30 cellular contexts compared by ENCODE assay signal in the genomic region with DNA sequence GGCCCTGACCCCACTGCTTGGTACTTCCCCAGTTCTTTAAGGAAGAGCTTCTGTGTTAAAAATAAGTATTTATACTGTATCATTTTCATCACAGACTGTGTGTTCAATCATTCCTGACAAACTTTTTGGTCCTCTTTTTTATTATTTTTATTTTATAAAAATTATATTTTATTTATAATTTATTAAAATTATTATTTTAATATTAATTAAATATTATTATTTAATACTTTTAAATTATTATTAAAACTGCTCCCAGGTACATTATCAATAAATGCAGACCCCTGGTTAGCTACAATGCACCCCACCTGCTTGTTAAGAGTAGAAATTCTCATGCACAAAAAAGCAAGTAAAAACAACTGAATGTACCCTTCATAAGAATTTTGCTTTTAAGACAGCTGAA.
"Had no signal": no experiment of that assay in that cellular context is flagged by ENCODE, and none has a peak within 500 bp of the region (broad histone marks: within the 10 kb centered on the region; RNA-seq: fewer than 3 reads in every experiment).

No MANE protein-coding gene starts in this region.

- H3K27ac ChIP-seq: colonic mucosa, epithelial cell of prostate, gastrocnemius medialis, left lung, prostate gland, right atrium auricular region, suprapubic skin, vagina had no signal

- H3K9me3 Mint-ChIP-seq: dendritic cell treated with granulocyte-macrophage colony-stimulating factor and Interleukin-4, amounts not matched to agents 40 ng/mL and 50 ng/mL, for 4 days; endodermal cell; mesothelial cell of epicardium; naive B cell; nephron; stimulated activated naive CD8-positive, alpha-beta T cell treated with anti-CD3 and anti-CD28 coated beads, Interleukin-15, amount 100 ng/mL, for 72 hours had no signal

- H3K4me1 Mint-ChIP-seq: naive B cell; stimulated activated naive CD8-positive, alpha-beta T cell treated with anti-CD3 and anti-CD28 coated beads, Interleukin-15, amount 100 ng/mL, for 72 hours had no signal

- H3K27ac Mint-ChIP-seq: dendritic cell treated with granulocyte-macrophage colony-stimulating factor and Interleukin-4, amounts not matched to agents 40 ng/mL and 50 ng/mL, for 4 days; naive B cell; stimulated activated naive CD8-positive, alpha-beta T cell treated with anti-CD3 and anti-CD28 coated beads, Interleukin-15, amount 100 ng/mL, for 72 hours had no signal

- H3K36me3 Mint-ChIP-seq: naive B cell had no signal

- H3K27me3 ChIP-seq: colonic mucosa, gastrocnemius medialis, left lung, right atrium auricular region, suprapubic skin, thyroid gland, vagina had no signal

- DNase-seq: colonic mucosa; effector CD8-positive, alpha-beta T cell; endodermal cell; foreskin fibroblast; gastrocnemius medialis; head of caudate nucleus; left cardiac atrium; left lung; mesenchymal stem cell; mucosa of descending colon; naive B cell; stimulated activated CD4-positive, alpha-beta T cell treated with anti-CD3 and anti-CD28 coated beads, Interleukin-12 subunit alpha, Interleukin-12 subunit beta, amount 100 ng/mL, for 4 hours; stimulated activated CD4-positive, alpha-beta T cell treated with anti-CD3 and anti-CD28 coated beads, Interleukin-1b, Interleukin-23, amount 100 ng/mL, for 48 hours; stimulated activated CD4-positive, alpha-beta T cell treated with anti-CD3 and anti-CD28 coated beads, Interleukin-4, amount 100 ng/mL, for 1 hour; stimulated activated CD8-positive, alpha-beta memory T cell treated with anti-CD3 and anti-CD28 coated beads, Interleukin-4, amount 100 ng/mL, for 48 hours; stimulated activated naive CD4-positive, alpha-beta T cell; stimulated activated naive CD8-positive, alpha-beta T cell treated with anti-CD3 and anti-CD28 coated beads, Interleukin-15, amount 100 ng/mL, for 72 hours; thyroid gland; trophoblast cell had no signal

- H3K27me3 Mint-ChIP-seq: dendritic cell treated with granulocyte-macrophage colony-stimulating factor and Interleukin-4, amounts not matched to agents 40 ng/mL and 50 ng/mL, for 4 days; naive B cell had no signal

- H3K4me3 ChIP-seq: colonic mucosa, gastrocnemius medialis, left lung, mucosa of descending colon, prostate gland, right atrium auricular region, smooth muscle cell, suprapubic skin, thyroid gland, vagina had no signal

- H3K4me3 Mint-ChIP-seq: dendritic cell treated with granulocyte-macrophage colony-stimulating factor and Interleukin-4, amounts not matched to agents 40 ng/mL and 50 ng/mL, for 4 days; mesothelial cell of epicardium; naive B cell; nephron; stimulated activated naive CD8-positive, alpha-beta T cell treated with anti-CD3 and anti-CD28 coated beads, Interleukin-15, amount 100 ng/mL, for 72 hours had no signal

- ATAC-seq: esophagus mucosa; gastrocnemius medialis; left cardiac atrium; left lung; mucosa of descending colon; sciatic nerve; stimulated activated naive CD8-positive, alpha-beta T cell treated with anti-CD3 and anti-CD28 coated beads, Interleukin-15, amount 100 ng/mL, for 72 hours had no signal

- H3K4me2 ChIP-seq: smooth muscle cell had no signal

- H3K36me3 ChIP-seq: colonic mucosa, gastrocnemius medialis, left lung, prostate gland, right atrium auricular region, suprapubic skin, thyroid gland, vagina had no signal

- H3K4me1 ChIP-seq: colonic mucosa, gastrocnemius medialis, left lung, right atrium auricular region had no signal

- H3K9me3 ChIP-seq: colonic mucosa, gastrocnemius medialis, left lung, mucosa of descending colon, prostate gland, right atrium auricular region, suprapubic skin, thyroid gland, vagina had no signal
